ENCODE assay signal across 9 cellular contexts in the genomic region with DNA sequence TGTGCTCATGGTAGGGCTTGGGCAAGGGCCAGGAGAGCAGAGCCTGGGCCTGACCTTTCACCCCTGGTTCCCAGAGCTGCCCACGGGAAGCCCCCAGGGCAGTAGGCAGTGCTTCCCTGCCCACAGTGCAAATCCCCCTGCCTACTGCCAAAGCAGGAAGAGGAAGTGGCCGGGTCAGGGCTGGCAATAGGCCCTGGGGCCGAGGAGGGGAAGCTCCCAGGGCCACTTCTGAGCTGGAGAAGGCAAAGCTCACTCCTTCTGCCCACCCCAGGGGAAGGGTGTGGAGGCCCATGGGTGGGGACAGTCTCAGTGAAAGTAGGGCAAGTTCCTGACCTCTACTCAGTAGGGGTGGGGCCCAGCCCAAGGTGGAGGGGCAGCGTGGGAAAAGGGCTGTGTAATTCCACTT. TPM values are rescaled to one million over a fixed set of nuclear protein-coding genes. Genes with fewer than 3 reads are reported as not detected.
DNase-seq lines count a peak whose midpoint lies in the region; ATAC-seq and TF ChIP-seq lines count a peak whose summit lies in the region.
"Had no signal": no experiment of that assay in that cellular context is flagged by ENCODE, and none has a peak within 500 bp of the region (broad histone marks: within the 10 kb centered on the region; RNA-seq: fewer than 3 reads in every experiment).

No MANE protein-coding gene starts in this region.

- ATAC-seq in HG03457 (IDR thresholded peaks at IDR 0.05; ENCODE audit: unreplicated experiment) (no peak), HG03108 (IDR thresholded peaks at IDR 0.05; ENCODE audit: unreplicated experiment) (no peak)

- DNase-seq in GDM1 (lab: John Stamatoyannopoulos, UW), result peak; percentile 13
- peak; percentile 32 for DNase-seq in RPMI8226
- peak; percentile 82 for DNase-seq in cardiac septum (ENCODE audit: low spot score)
- no peak for DNase-seq in GM13976 (ENCODE audit: low spot score)
- DNase-seq in stimulated activated CD8-positive, alpha-beta memory T cell treated with anti-CD3 and anti-CD28 coated beads, Interleukin-4, amount 100 ng/mL, for 48 hours, result no peak
- DNase-seq: activated naive CD4-positive, alpha-beta T cell had no signal

- H3K36me3 ChIP-seq in rectal smooth muscle tissue (ENCODE audit: control insufficient read depth, insufficient read depth, low read length), result no peaks in the 10 kb centered on the region

- TF ChIP-seq CTCF in GM13976 (IDR thresholded peaks at IDR 0.05; ENCODE audit: borderline replicate concordance, control extremely low read depth, extremely low read depth, insufficient read depth, missing control alignments), result no peak

- H3K9ac ChIP-seq in rectal smooth muscle tissue (ENCODE audit: low read length), result no peak overlapping the region

- peaks cover 32% of the 10 kb centered on the region for H3K4me1 ChIP-seq in rectal smooth muscle tissue (ENCODE audit: control insufficient read depth, insufficient read depth, low read length)

- peak overlapping the region; percentile 12 for H3K27ac ChIP-seq in rectal smooth muscle tissue (ENCODE audit: low read depth, low read length)

- in situ Hi-C loops in GM13976 (cut with MboI; ENCODE audit: low sequenced_read_pairs, unreplicated experiment), result no loop called here

- intact Hi-C loops in cardiac septum (cut with DNase I), result loop anchor here (2.0 to 10.0 kb wide), 2 partner anchors 19 to 829 kb away; no protein-coding TSS in a partner anchor

- no peak overlapping the region for H3K4me3 ChIP-seq in rectal smooth muscle tissue (ENCODE audit: low read length)

- H3K27me3 ChIP-seq in rectal smooth muscle tissue (ENCODE audit: control insufficient read depth, insufficient read depth, low read length), result no peaks in the 10 kb centered on the region

RNA-seq across cellular contexts. Expression of a gene that starts 5.4 kb away (rescaled TPM):
- total RNA-seq in cardiac septum, result 76.3 TPM

RNA-seq across cellular contexts. Expression of a gene that starts 24.0 kb away (rescaled TPM):
- 23.2 TPM for total RNA-seq in cardiac septum

RNA-seq across cellular contexts. Expression of a gene that starts 33.7 kb away (rescaled TPM):
- total RNA-seq in cardiac septum, result not detected

RNA-seq across cellular contexts. Expression of a gene that starts 39.1 kb away (rescaled TPM):
- 27.5 TPM for total RNA-seq in cardiac septum

Comparison
In these comparisons a context has a peak if more than half of its experiments do, and no peak if none do; other contexts are left out.
1. DNase-seq: peak in GDM1 (single experiment), RPMI8226 (single experiment) and cardiac septum (single experiment); none in GM13976 (single experiment) and stimulated activated CD8-positive, alpha-beta memory T cell treated with anti-CD3 and anti-CD28 coated beads, Interleukin-4, amount 100 ng/mL, for 48 hours (single experiment).